ENCODE assay signal across 8 cellular contexts in genomic region chr1:43529206-43529731, GRCh38. TPM values are rescaled to one million over a fixed set of nuclear protein-coding genes. Genes with fewer than 3 reads are reported as not detected.
DNase-seq lines count a peak whose midpoint lies in the region; ATAC-seq, FAIRE-seq and TF ChIP-seq lines count a peak whose summit lies in the region.

No MANE protein-coding gene starts in this region.

- peak; percentile 100 for FAIRE-seq in bronchial epithelial cell (lab: Jason Lieb, UNC)

- H3K4me3 Mint-ChIP-seq in WTC11 = peak overlapping the region; percentile 91

- H3K4me3 ChIP-seq in AG04450 (ENCODE audit: low read depth, low read length) (no peak overlapping the region), bronchial epithelial cell (ENCODE audit: low read depth, low read length) (no peak overlapping the region)

- CTCF ChIA-PET in AG04450 (lab: Charles Lee) (interaction anchor here (0.6 to 2.7 kb wide), 23 partner anchors 9 to 574 kb away, joined by 3 to 29 read pairs (median 4); partner anchors contain the start of gene KDM4A), WTC11 (lab: Charles Lee) (interaction anchor here (0.6 to 3.1 kb wide), 19 partner anchors 9 to 825 kb away, joined by 3 to 23 read pairs (median 4); partner anchors contain the start of genes ARTN and ST3GAL3)

- no peaks in the 10 kb centered on the region; the same call in 1 of the 2 replicates for H3K9me3 ChIP-seq in AG04450 (ENCODE audit: control insufficient read depth, insufficient read depth, low read length)

- no peaks in the 10 kb centered on the region for H3K36me3 Mint-ChIP-seq in WTC11

- POLR2A ChIA-PET in AG04450 (lab: Yijun Ruan, JAX) = no interaction called here
- POLR2A ChIA-PET in WTC11 (lab: Charles Lee) = interaction anchor here (2.0 kb wide), 1 partner anchor 29 kb away, joined by 6 read pairs; no protein-coding TSS in a partner anchor

- H3K27me3 ChIP-seq in AG04450 (ENCODE audit: control insufficient read depth, insufficient read depth, low read length) = no peaks in the 10 kb centered on the region
- H3K27me3 ChIP-seq in bronchial epithelial cell (ENCODE audit: control insufficient read depth, insufficient read depth, low read length) = no peaks in the 10 kb centered on the region

- DNase-seq in AG04450 (ENCODE audit: low read depth, low spot score) (peak; percentile 75), H4 (ENCODE audit: low spot score) (peak; percentile 88), NCI-H345 (lab: John Stamatoyannopoulos, UW) (peak; percentile 88), WTC11 (ENCODE audit: low spot score) (peak; percentile 89), bronchial epithelial cell (ENCODE audit: low read depth) (peak; percentile 82), islet precursor cell (peak; percentile 87)
- peak; percentile 66 to 71 for DNase-seq in stimulated activated CD4-positive, alpha-beta T cell treated with anti-CD3 and anti-CD28 coated beads, Interleukin-15, amount 100 ng/mL, for 48 hours (ENCODE audit: low read depth in 2 of 2)

- no peaks in the 10 kb centered on the region for H3K36me3 ChIP-seq in bronchial epithelial cell (ENCODE audit: control insufficient read depth, insufficient read depth, low read length)

- TF ChIP-seq CTCF in AG04450 (IDR thresholded peaks at IDR 0.05; ENCODE audit: low read depth, low read length) (peak; percentile 97), WTC11 (IDR thresholded peaks at IDR 0.05) (peak; percentile 85), bronchial epithelial cell (IDR thresholded peaks at IDR 0.05; ENCODE audit: insufficient read depth, low read length, severe bottlenecking) (peak; percentile 82)

- peaks cover 36% of the 10 kb centered on the region for H3K4me1 Mint-ChIP-seq in WTC11

- no peaks in the 10 kb centered on the region for H3K9me3 Mint-ChIP-seq in WTC11

- peaks cover 10% of the 10 kb centered on the region for H3K27me3 Mint-ChIP-seq in WTC11 (ENCODE audit: low read depth)

- H3K27ac Mint-ChIP-seq in WTC11 = no peak overlapping the region

- no peak overlapping the region for H3K27ac ChIP-seq in AG04450 (ENCODE audit: low read depth, low read length)

- ATAC-seq in WTC11 (peak; percentile 45), HG02623 (IDR thresholded peaks at IDR 0.05; ENCODE audit: unreplicated experiment) (no peak)

TF ChIP-seq in WTC11, 78 proteins besides CTCF, POLR2A, EP300 and RAD21:
- TF ChIP-seq USF1 (CRISPR knock-in tag; IDR thresholded peaks at IDR 0.05) (peak; percentile 88), USF2 (CRISPR knock-in tag; IDR thresholded peaks at IDR 0.05) (peak; percentile 87), ZNF138 (CRISPR knock-in tag; conservative IDR thresholded peaks at IDR 0.05) (no peak), GABPB1 (CRISPR knock-in tag; IDR thresholded peaks at IDR 0.05) (0 out of 2 replicates have a peak, but pooled peaks have one; percentile 15)

RNA-seq across cellular contexts. Expression of gene PTPRF, which starts 1.4 kb away (rescaled TPM):
- 68.3 and 72.0 TPM in 2 replicates for polyA plus RNA-seq in AG04450 (2011; rRNA removed)
- polyA minus RNA-seq in AG04450 (2011; rRNA and poly(A)+ RNA removed) = 199 and 217 TPM in 2 replicates
- 8.5 and 11.6 TPM in 2 replicates for total RNA-seq in H4 (2014; rRNA removed; shearing (Covaris generic))
- total RNA-seq in WTC11 (2021) (248 to 295 TPM (median 275 TPM) in 3 replicates), bronchial epithelial cell (127 and 202 TPM in 2 replicates)

Comparison
In these comparisons a context has a peak if more than half of its experiments do, and no peak if none do; other contexts are left out.
1. RNA of gene PTPRF, which starts 1.4 kb away (total RNA-seq): 248 to 295 TPM in WTC11 and 127 to 202 TPM in bronchial epithelial cell; 8.5 to 11.6 TPM in H4; every median in the first group is over 10 times any median in the second.
2. Peak in every context shown above with its lines, with median percentiles within 50 percentile points of each other: DNase-seq and CTCF ChIP-seq.